20 cellular contexts compared by ENCODE assay signal in the genomic region with DNA sequence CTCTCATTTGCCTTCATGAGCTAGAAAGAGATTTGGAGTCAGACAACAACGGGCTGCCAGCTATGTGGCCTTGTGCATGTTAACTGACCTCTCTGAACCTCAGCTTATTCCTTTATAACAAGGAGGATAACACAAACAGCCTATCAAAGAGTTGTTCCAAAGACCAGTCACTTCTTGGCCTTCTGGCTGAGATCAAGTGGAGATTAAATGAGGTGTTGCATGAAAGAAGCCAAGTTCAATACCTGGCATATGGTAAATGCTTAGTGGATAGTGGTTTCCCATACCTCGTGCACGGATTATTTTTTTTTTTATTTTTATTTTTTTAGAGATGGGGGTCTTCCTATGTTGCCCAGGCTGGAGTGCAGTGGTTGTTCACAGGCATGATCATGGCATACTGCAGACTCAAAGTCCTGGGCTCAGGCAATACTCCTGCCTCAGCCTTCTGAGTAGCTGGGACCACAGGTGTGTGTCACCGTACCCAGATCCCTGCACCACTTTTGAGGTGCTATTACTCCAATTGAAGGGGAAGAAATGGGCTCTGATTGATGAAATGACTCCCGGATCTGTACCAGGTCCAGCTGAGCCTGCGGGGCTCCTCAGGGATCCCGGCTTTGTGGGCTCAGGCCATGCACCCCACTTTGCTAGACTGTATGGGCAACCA. TPM values are rescaled to one million over a fixed set of nuclear protein-coding genes. Genes with fewer than 3 reads are reported as not detected.
A peak's percentile ranks its signal among the peaks of the same experiment; 100 is the strongest.
DNase-seq lines count a peak whose midpoint lies in the region; ATAC-seq and TF ChIP-seq lines count a peak whose summit lies in the region.
"Had no signal": no experiment of that assay in that cellular context is flagged by ENCODE, and none has a peak within 500 bp of the region (broad histone marks: within the 10 kb centered on the region; RNA-seq: fewer than 3 reads in every experiment).

No MANE protein-coding gene starts in this region.

- H3K4me1 ChIP-seq in RWPE2 (ENCODE audit: insufficient read depth, poor library complexity, severe bottlenecking) (peaks cover 16% of the 10 kb centered on the region), uterus (peaks cover 3 to 16% of the 10 kb centered on the region in 2 donors)
- H3K4me1 ChIP-seq: neural progenitor cell had no signal

- H3K4me3 Mint-ChIP-seq in activated CD8-positive, alpha-beta memory T cell treated with anti-CD3 and anti-CD28 coated beads, Interleukin-2, amount 10 ng/mL, durations not matched to agents 7 days and 5 days = no peak overlapping the region
- H3K4me3 Mint-ChIP-seq in immature natural killer cell = no peak overlapping the region
- H3K4me3 Mint-ChIP-seq: endodermal cell had no signal

- H3K4me1 Mint-ChIP-seq in activated CD8-positive, alpha-beta memory T cell treated with anti-CD3 and anti-CD28 coated beads, Interleukin-2, amount 10 ng/mL, durations not matched to agents 7 days and 5 days = peaks cover 37% of the 10 kb centered on the region
- peaks cover 39 to 43% of the 10 kb centered on the region in 2 donors for H3K4me1 Mint-ChIP-seq in immature natural killer cell

- H3K36me3 ChIP-seq in RWPE2 (ENCODE audit: low read depth) = peaks cover 34% of the 10 kb centered on the region
- H3K36me3 ChIP-seq in uterus = no peaks in the 10 kb centered on the region
- H3K36me3 ChIP-seq: neural progenitor cell, transverse colon had no signal

- peak overlapping the region; percentile 93 for H3K27ac ChIP-seq in RWPE2 (ENCODE audit: poor library complexity, severe bottlenecking)
- peak overlapping the region; percentile 6 to 43 for H3K27ac ChIP-seq in uterus
- H3K27ac ChIP-seq: lower lobe of right lung, neural progenitor cell had no signal

- no peaks in the 10 kb centered on the region for H3K9me3 Mint-ChIP-seq in activated CD8-positive, alpha-beta memory T cell treated with anti-CD3 and anti-CD28 coated beads, Interleukin-2, amount 10 ng/mL, durations not matched to agents 7 days and 5 days (ENCODE audit: low read depth)
- no peaks in the 10 kb centered on the region for H3K9me3 Mint-ChIP-seq in immature natural killer cell
- H3K9me3 Mint-ChIP-seq: activated T-cell treated with anti-CD3 and anti-CD28 coated beads, Interleukin-2, amount 50 U/mL, for 4 hours; endodermal cell; IgD-negative memory B cell; neural progenitor cell had no signal

- no peaks in the 10 kb centered on the region for H3K27me3 Mint-ChIP-seq in activated CD8-positive, alpha-beta memory T cell treated with anti-CD3 and anti-CD28 coated beads, Interleukin-2, amount 10 ng/mL, durations not matched to agents 7 days and 5 days
- peaks cover 2 to 7% (median 5%) of the 10 kb centered on the region in 3 donors for H3K27me3 Mint-ChIP-seq in immature natural killer cell (ENCODE audit: low read depth in 3 of 3)
- H3K27me3 Mint-ChIP-seq: IgD-negative memory B cell had no signal

- intact Hi-C loops in uterus (cut with DNase I; ENCODE audit: low total_unique reads) = loop anchor here (5.0 kb wide), 1 partner anchor 38 kb away; no protein-coding TSS in a partner anchor

- no peaks in the 10 kb centered on the region for H3K27me3 ChIP-seq in RWPE2 (ENCODE audit: insufficient read depth, poor library complexity, severe bottlenecking)
- no peaks in the 10 kb centered on the region for H3K27me3 ChIP-seq in uterus
- H3K27me3 ChIP-seq: transverse colon had no signal

- H3K9me3 ChIP-seq in RWPE2 (ENCODE audit: severe bottlenecking) (no peaks in the 10 kb centered on the region), uterus (no peaks in the 10 kb centered on the region)
- H3K9me3 ChIP-seq: Caco-2, lower lobe of right lung, transverse colon had no signal

- CTCF ChIA-PET in activated CD8-positive, alpha-beta memory T cell treated with anti-CD3 and anti-CD28 coated beads, Interleukin-2, amount 10 ng/mL, durations not matched to agents 7 days and 5 days (lab: Charles Lee) = interaction anchor here (1.4 to 41.1 kb wide), 8 partner anchors 9 to 142 kb away, joined by 4 to 1064 read pairs (median 12); a partner anchor contains a TSS

- no peak for TF ChIP-seq CTCF in RWPE2 (IDR thresholded peaks at IDR 0.05; ENCODE audit: poor library complexity, severe bottlenecking)
- no peak for TF ChIP-seq CTCF in uterus (IDR thresholded peaks at IDR 0.05)

- no peak overlapping the region for H3K4me3 ChIP-seq in RWPE2 (ENCODE audit: severe bottlenecking)
- no peak overlapping the region for H3K4me3 ChIP-seq in uterus
- H3K4me3 ChIP-seq: lower lobe of right lung, neural progenitor cell, transverse colon had no signal

- TF ChIP-seq POLR2A in uterus (IDR thresholded peaks at IDR 0.05) = no peak

- no peak for DNase-seq in activated CD8-positive, alpha-beta memory T cell treated with anti-CD3 and anti-CD28 coated beads, Interleukin-2, amount 10 ng/mL, durations not matched to agents 7 days and 5 days
- no peak for DNase-seq in activated CD8-positive, alpha-beta memory T cell treated with anti-CD3 and anti-CD28 coated beads, Interleukin-2, amount 50 U/mL, for 48 hours
- no peak for DNase-seq in RWPE2 (ENCODE audit: low spot score)
- no peak for DNase-seq in immature natural killer cell
- no peak for DNase-seq in uterus
- no peak for DNase-seq in NOMO-1 treated with DMSO at 0.1 percent for 48 hours (lab: John Stamatoyannopoulos, UW; ENCODE audit: unreplicated experiment)
- DNase-seq: activated CD4-positive, CD25-positive, alpha-beta regulatory T cell treated with anti-CD3 and anti-CD28 coated beads, Interleukin-2, amount 50 U/mL, for 72 hours; activated T-cell treated with anti-CD3 and anti-CD28 coated beads, Interleukin-2, amount 50 U/mL, for 4 hours; Caco-2; endodermal cell; GF-D8; lower lobe of right lung; NCI-H1048; NCI-H748 treated with DMSO at 0.1 percent for 48 hours; RPMI8226; transverse colon had no signal

- peak overlapping the region; percentile 60 for H3K27ac Mint-ChIP-seq in activated CD8-positive, alpha-beta memory T cell treated with anti-CD3 and anti-CD28 coated beads, Interleukin-2, amount 10 ng/mL, durations not matched to agents 7 days and 5 days
- H3K27ac Mint-ChIP-seq in immature natural killer cell = peak overlapping the region in 5 of 6 donors; percentile 80 to 86 (median 81)
- H3K27ac Mint-ChIP-seq: endodermal cell had no signal

- no peak for ATAC-seq in activated CD8-positive, alpha-beta memory T cell treated with anti-CD3 and anti-CD28 coated beads, Interleukin-2, amount 10 ng/mL, durations not matched to agents 7 days and 5 days
- ATAC-seq in RWPE2 (ENCODE audit: low read depth) (no peak), GM18870 (IDR thresholded peaks at IDR 0.05; ENCODE audit: unreplicated experiment) (no peak), GM21423 (IDR thresholded peaks at IDR 0.05; ENCODE audit: unreplicated experiment) (no peak)
- ATAC-seq: activated T-cell treated with anti-CD3 and anti-CD28 coated beads, Interleukin-2, amount 50 U/mL, for 4 hours; lower lobe of right lung had no signal

- peaks cover 20% of the 10 kb centered on the region for H3K36me3 Mint-ChIP-seq in activated CD8-positive, alpha-beta memory T cell treated with anti-CD3 and anti-CD28 coated beads, Interleukin-2, amount 10 ng/mL, durations not matched to agents 7 days and 5 days
- H3K36me3 Mint-ChIP-seq in immature natural killer cell = no peaks in the 10 kb centered on the region
- H3K36me3 Mint-ChIP-seq: IgD-negative memory B cell, neural progenitor cell had no signal

RNA-seq across cellular contexts. Expression of a gene that starts 4.9 kb away (rescaled TPM):
- 1,000 to 10,000 TPM; 1,392 to 1,515 TPM for total RNA-seq in activated CD8-positive, alpha-beta memory T cell treated with anti-CD3 and anti-CD28 coated beads, Interleukin-2, amount 10 ng/mL, durations not matched to agents 7 days and 5 days
- 100 to 1,000 TPM; 416 to 572 (median 473) TPM for polyA plus RNA-seq in immature natural killer cell
- 1,000 to 10,000 TPM; 1,421 to 3,100 (median 2,146) TPM for total RNA-seq in uterus

RNA-seq across cellular contexts. Expression of a gene that starts 5.8 kb away (rescaled TPM):
- 10 to 100 TPM; 49.9 to 53.3 TPM for total RNA-seq in activated CD8-positive, alpha-beta memory T cell treated with anti-CD3 and anti-CD28 coated beads, Interleukin-2, amount 10 ng/mL, durations not matched to agents 7 days and 5 days
- 10 to 100 TPM; 34.6 to 59.3 (median 42.3) TPM for polyA plus RNA-seq in immature natural killer cell
- 10 to 100 TPM; 11.8 to 74.3 (median 20.9) TPM for total RNA-seq in uterus

RNA-seq across cellular contexts. Expression of a gene that starts 16.5 kb away (rescaled TPM):
- 10 to 100 TPM; 42.0 to 55.2 TPM for total RNA-seq in activated CD8-positive, alpha-beta memory T cell treated with anti-CD3 and anti-CD28 coated beads, Interleukin-2, amount 10 ng/mL, durations not matched to agents 7 days and 5 days
- polyA plus RNA-seq in immature natural killer cell = 10 to 100 TPM; 15.0 to 22.4 (median 20.8) TPM
- 100 to 1,000 TPM in 3 of 4 donors, 10 to 100 TPM in 1; 56.2 to 177 (median 127) TPM for total RNA-seq in uterus

RNA-seq across cellular contexts. Expression of a gene that starts 21.8 kb away (rescaled TPM):
- total RNA-seq in activated CD8-positive, alpha-beta memory T cell treated with anti-CD3 and anti-CD28 coated beads, Interleukin-2, amount 10 ng/mL, durations not matched to agents 7 days and 5 days = 10 to 100 TPM; 25.9 to 32.6 TPM
- polyA plus RNA-seq in immature natural killer cell = 10 to 100 TPM in 1 of 3 donors, 1 to 10 TPM in 2; 2.2 to 13.2 (median 7.7) TPM
- 10 to 100 TPM in 1 of 4 donors, 1 to 10 TPM in 2, under 1 TPM in 1; 0.88 to 10.7 (median 3.7) TPM for total RNA-seq in uterus

RNA-seq across cellular contexts. Expression of a gene that starts 40.9 kb away (rescaled TPM):
- 100 to 1,000 TPM; 231 to 275 TPM for total RNA-seq in activated CD8-positive, alpha-beta memory T cell treated with anti-CD3 and anti-CD28 coated beads, Interleukin-2, amount 10 ng/mL, durations not matched to agents 7 days and 5 days
- polyA plus RNA-seq in immature natural killer cell = 10 to 100 TPM; 12.6 to 41.2 (median 21.2) TPM
- 10 to 100 TPM in 3 of 4 donors, 1 to 10 TPM in 1; 7.4 to 26.2 (median 14.2) TPM for total RNA-seq in uterus
